ENCODE assay signal across 1 cellular context in the genomic region with DNA sequence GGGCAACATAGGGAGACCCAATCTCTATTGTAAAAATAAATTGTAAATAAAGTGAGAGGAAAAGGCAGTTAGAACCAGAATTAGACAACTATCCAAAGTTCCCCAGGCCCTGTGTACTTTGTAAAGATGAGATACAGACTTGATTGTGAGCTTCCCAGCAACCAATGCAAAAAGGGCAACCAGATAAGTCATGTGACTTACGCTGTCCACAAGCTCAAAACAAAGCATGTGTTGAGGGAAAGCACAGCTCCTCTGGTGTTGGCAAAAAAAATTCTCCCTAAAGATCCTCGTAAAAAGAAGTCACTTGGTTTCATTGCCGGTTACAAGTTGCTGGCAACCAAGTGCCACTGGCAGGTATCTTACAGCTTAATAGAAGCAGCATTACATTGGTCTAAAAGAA.
TF ChIP-seq lines count a peak whose summit lies in the region.

No MANE protein-coding gene starts in this region.

TF ChIP-seq in K562, 482 proteins besides CTCF, POLR2A, EP300 and RAD21 (continued from another document):
- TF ChIP-seq, protein P1, sequence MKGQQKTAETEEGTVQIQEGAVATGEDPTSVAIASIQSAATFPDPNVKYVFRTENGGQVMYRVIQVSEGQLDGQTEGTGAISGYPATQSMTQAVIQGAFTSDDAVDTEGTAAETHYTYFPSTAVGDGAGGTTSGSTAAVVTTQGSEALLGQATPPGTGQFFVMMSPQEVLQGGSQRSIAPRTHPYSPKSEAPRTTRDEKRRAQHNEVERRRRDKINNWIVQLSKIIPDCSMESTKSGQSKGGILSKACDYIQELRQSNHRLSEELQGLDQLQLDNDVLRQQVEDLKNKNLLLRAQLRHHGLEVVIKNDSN (CRISPR knock-in tag; IDR thresholded peaks at IDR 0.05), result peak; percentile 37; the same call in 1 of the 2 replicates
- TF ChIP-seq NFE2L1 (tag; IDR thresholded peaks at IDR 0.05; ENCODE audit: borderline replicate concordance, low read depth), result no peak
- TF ChIP-seq RBFOX2 (IDR thresholded peaks at IDR 0.05; ENCODE audit: low read depth, low read length), result no peak
- no peak for TF ChIP-seq HSF4 (CRISPR knock-in tag; IDR thresholded peaks at IDR 0.05; ENCODE audit: borderline replicate concordance)
- no peak for TF ChIP-seq HMG20B (CRISPR knock-in tag; IDR thresholded peaks at IDR 0.05)
TF ChIP-seq in K562: peak in this region for 5.
